8 cellular contexts compared by ENCODE assay signal in genomic region chr1:41109316-41110263, GRCh38.
DNase-seq lines count a peak whose midpoint lies in the region; ATAC-seq and TF ChIP-seq lines count a peak whose summit lies in the region.

No MANE protein-coding gene starts in this region.

- no peaks in the 10 kb centered on the region for H3K79me2 ChIP-seq in mesendoderm (ENCODE audit: control insufficient read depth, insufficient read depth, low read length)

- no peak overlapping the region for H3K4ac ChIP-seq in mesendoderm (ENCODE audit: low read depth, low read length)

- H3K36me3 ChIP-seq in mesendoderm (ENCODE audit: control insufficient read depth, insufficient read depth, low read length), result no peaks in the 10 kb centered on the region

- no peaks in the 10 kb centered on the region for H3K4me1 ChIP-seq in mesendoderm (ENCODE audit: control insufficient read depth, low read depth, low read length)

- H3K27me3 ChIP-seq in mesendoderm (ENCODE audit: insufficient read depth, low read length, poor library complexity), result no peaks in the 10 kb centered on the region

- peak; percentile 63 for DNase-seq in AG09319 (ENCODE audit: extremely low read depth, low read depth)
- DNase-seq in NCI-H2196 (lab: John Stamatoyannopoulos, UW; ENCODE audit: unreplicated experiment), result peak; percentile 58
- DNase-seq in dermis microvascular lymphatic vessel endothelial cell (ENCODE audit: low read depth in 2 of 2), result peak; percentile 84 to 86
- peak; percentile 70 for DNase-seq in mesendoderm
- no peak for DNase-seq in activated T-cell treated with anti-CD3 and anti-CD28 coated beads for 4 hours

- no peak overlapping the region for H2AK5ac ChIP-seq in mesendoderm (ENCODE audit: low read length)

- H4K8ac ChIP-seq in mesendoderm (ENCODE audit: low read depth, low read length), result no peak overlapping the region

- H2BK15ac ChIP-seq in mesendoderm (replicated peaks; ENCODE audit: low read depth), result no peak overlapping the region

- ATAC-seq in GM21526 (IDR thresholded peaks at IDR 0.05; ENCODE audit: low FRiP score, unreplicated experiment) (no peak), HG03521 (IDR thresholded peaks at IDR 0.05; ENCODE audit: unreplicated experiment) (no peak), GM21737 (IDR thresholded peaks at IDR 0.05; ENCODE audit: unreplicated experiment) (no peak)

- no peak overlapping the region for H3K4me2 ChIP-seq in mesendoderm (ENCODE audit: low read length)

- H3K79me1 ChIP-seq in mesendoderm (ENCODE audit: low read length), result no peaks in the 10 kb centered on the region

- H3K23ac ChIP-seq in mesendoderm (ENCODE audit: low read length), result no peak overlapping the region

- no peak overlapping the region for H3K27ac ChIP-seq in mesendoderm (ENCODE audit: low read depth, low read length)

- WGBS in mesendoderm (ENCODE audit: extremely low coverage, insufficient coverage, low lambda C conversion rate), result no CpG with 5 or more reads among the region's 4 CpGs

- no peak overlapping the region for H3K56ac ChIP-seq in mesendoderm (ENCODE audit: low read length)

- no peak overlapping the region for H3K9ac ChIP-seq in mesendoderm (ENCODE audit: low read length)

- H2BK5ac ChIP-seq in mesendoderm (ENCODE audit: low read length), result no peak overlapping the region

- TF ChIP-seq CTCF in AG09319 (IDR thresholded peaks at IDR 0.05; ENCODE audit: low read depth, low read length), result no peak

- H2BK120ac ChIP-seq in mesendoderm (ENCODE audit: low read depth, low read length), result no peak overlapping the region

- H4K5ac ChIP-seq in mesendoderm (ENCODE audit: low read length), result no peak overlapping the region

- H3K18ac ChIP-seq in mesendoderm (ENCODE audit: low read length), result no peak overlapping the region

- no peak overlapping the region for H3K4me3 ChIP-seq in mesendoderm (ENCODE audit: low read length)
